In genomic region chr5:133977161-133977787, GRCh38 we compare ENCODE assay signal across 1 cellular context.
TF ChIP-seq lines count a peak whose summit lies in the region.

No MANE protein-coding gene starts in this region.

TF ChIP-seq in GM23338, 12 proteins besides CTCF, POLR2A, EP300 and RAD21 (continued from another document):
- TF ChIP-seq, protein P1, sequence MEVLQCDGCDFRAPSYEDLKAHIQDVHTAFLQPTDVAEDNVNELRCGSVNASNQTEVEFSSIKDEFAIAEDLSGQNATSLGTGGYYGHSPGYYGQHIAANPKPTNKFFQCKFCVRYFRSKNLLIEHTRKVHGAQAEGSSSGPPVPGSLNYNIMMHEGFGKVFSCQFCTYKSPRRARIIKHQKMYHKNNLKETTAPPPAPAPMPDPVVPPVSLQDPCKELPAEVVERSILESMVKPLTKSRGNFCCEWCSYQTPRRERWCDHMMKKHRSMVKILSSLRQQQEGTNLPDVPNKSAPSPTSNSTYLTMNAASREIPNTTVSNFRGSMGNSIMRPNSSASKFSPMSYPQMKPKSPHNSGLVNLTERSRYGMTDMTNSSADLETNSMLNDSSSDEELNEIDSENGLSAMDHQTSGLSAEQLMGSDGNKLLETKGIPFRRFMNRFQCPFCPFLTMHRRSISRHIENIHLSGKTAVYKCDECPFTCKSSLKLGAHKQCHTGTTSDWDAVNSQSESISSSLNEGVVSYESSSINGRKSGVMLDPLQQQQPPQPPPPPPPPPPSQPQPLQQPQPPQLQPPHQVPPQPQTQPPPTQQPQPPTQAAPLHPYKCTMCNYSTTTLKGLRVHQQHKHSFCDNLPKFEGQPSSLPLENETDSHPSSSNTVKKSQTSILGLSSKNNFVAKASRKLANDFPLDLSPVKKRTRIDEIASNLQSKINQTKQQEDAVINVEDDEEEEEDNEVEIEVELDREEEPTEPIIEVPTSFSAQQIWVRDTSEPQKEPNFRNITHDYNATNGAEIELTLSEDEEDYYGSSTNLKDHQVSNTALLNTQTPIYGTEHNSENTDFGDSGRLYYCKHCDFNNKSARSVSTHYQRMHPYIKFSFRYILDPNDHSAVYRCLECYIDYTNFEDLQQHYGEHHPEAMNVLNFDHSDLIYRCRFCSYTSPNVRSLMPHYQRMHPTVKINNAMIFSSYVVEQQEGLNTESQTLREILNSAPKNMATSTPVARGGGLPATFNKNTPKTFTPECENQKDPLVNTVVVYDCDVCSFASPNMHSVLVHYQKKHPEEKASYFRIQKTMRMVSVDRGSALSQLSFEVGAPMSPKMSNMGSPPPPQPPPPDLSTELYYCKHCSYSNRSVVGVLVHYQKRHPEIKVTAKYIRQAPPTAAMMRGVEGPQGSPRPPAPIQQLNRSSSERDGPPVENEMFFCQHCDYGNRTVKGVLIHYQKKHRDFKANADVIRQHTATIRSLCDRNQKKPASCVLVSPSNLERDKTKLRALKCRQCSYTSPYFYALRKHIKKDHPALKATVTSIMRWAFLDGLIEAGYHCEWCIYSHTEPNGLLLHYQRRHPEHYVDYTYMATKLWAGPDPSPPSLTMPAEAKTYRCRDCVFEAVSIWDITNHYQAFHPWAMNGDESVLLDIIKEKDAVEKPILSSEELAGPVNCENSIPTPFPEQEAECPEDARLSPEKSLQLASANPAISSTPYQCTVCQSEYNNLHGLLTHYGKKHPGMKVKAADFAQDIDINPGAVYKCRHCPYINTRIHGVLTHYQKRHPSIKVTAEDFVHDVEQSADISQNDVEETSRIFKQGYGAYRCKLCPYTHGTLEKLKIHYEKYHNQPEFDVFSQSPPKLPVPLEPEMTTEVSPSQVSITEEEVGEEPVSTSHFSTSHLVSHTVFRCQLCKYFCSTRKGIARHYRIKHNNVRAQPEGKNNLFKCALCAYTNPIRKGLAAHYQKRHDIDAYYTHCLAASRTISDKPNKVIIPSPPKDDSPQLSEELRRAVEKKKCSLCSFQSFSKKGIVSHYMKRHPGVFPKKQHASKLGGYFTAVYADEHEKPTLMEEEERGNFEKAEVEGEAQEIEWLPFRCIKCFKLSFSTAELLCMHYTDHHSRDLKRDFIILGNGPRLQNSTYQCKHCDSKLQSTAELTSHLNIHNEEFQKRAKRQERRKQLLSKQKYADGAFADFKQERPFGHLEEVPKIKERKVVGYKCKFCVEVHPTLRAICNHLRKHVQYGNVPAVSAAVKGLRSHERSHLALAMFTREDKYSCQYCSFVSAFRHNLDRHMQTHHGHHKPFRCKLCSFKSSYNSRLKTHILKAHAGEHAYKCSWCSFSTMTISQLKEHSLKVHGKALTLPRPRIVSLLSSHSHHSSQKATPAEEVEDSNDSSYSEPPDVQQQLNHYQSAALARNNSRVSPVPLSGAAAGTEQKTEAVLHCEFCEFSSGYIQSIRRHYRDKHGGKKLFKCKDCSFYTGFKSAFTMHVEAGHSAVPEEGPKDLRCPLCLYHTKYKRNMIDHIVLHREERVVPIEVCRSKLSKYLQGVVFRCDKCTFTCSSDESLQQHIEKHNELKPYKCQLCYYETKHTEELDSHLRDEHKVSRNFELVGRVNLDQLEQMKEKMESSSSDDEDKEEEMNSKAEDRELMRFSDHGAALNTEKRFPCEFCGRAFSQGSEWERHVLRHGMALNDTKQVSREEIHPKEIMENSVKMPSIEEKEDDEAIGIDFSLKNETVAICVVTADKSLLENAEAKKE (CRISPR knock-in tag; IDR thresholded peaks at IDR 0.05) = no peak
- TF ChIP-seq EZH2 (IDR thresholded peaks at IDR 0.05; ENCODE audit: low read depth, unreplicated experiment) (no peak), NANOG (IDR thresholded peaks at IDR 0.05; ENCODE audit: borderline replicate concordance) (no peak), ZNF114 (CRISPR knock-in tag; IDR thresholded peaks at IDR 0.05) (no peak), CREB1 (CRISPR knock-in tag; IDR thresholded peaks at IDR 0.05; ENCODE audit: low read depth) (no peak)
- TF ChIP-seq, protein P2, sequence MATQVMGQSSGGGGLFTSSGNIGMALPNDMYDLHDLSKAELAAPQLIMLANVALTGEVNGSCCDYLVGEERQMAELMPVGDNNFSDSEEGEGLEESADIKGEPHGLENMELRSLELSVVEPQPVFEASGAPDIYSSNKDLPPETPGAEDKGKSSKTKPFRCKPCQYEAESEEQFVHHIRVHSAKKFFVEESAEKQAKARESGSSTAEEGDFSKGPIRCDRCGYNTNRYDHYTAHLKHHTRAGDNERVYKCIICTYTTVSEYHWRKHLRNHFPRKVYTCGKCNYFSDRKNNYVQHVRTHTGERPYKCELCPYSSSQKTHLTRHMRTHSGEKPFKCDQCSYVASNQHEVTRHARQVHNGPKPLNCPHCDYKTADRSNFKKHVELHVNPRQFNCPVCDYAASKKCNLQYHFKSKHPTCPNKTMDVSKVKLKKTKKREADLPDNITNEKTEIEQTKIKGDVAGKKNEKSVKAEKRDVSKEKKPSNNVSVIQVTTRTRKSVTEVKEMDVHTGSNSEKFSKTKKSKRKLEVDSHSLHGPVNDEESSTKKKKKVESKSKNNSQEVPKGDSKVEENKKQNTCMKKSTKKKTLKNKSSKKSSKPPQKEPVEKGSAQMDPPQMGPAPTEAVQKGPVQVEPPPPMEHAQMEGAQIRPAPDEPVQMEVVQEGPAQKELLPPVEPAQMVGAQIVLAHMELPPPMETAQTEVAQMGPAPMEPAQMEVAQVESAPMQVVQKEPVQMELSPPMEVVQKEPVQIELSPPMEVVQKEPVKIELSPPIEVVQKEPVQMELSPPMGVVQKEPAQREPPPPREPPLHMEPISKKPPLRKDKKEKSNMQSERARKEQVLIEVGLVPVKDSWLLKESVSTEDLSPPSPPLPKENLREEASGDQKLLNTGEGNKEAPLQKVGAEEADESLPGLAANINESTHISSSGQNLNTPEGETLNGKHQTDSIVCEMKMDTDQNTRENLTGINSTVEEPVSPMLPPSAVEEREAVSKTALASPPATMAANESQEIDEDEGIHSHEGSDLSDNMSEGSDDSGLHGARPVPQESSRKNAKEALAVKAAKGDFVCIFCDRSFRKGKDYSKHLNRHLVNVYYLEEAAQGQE (IDR thresholded peaks at IDR 0.05; ENCODE audit: unreplicated experiment) = no peak
TF ChIP-seq in GM23338: peak in this region for 0.
